In the genomic region with DNA sequence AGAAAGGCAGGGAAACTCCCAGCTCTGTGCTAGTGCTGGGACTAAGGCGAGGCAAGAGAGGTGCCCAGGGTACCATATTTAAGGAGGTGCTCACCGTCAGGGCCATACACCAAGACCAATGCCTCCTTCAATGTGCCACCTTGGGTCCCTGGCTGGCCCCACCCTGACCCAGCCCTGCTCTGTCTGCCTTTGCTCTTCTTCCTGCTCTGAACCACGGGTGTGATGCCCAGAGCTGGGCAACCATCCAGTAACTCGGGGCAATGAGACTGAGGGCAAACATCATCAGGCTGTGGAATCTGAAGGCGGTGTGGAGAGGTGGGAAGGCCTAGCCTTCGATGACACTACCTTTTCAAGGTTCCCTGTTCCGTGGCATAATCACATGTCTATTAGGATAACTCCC, we compare ENCODE assay signal across 16 cellular contexts.
"Had no signal": no experiment of that assay in that cellular context is flagged by ENCODE, and none has a peak within 500 bp of the region (broad histone marks: within the 10 kb centered on the region; RNA-seq: fewer than 3 reads in every experiment).

No MANE protein-coding gene starts in this region.

- H3K9me3 ChIP-seq: body of pancreas, sigmoid colon had no signal

- H3K4me1 ChIP-seq: body of pancreas, foreskin keratinocyte, sigmoid colon had no signal

- H3K27me3 ChIP-seq: body of pancreas had no signal

- H3K4me3 ChIP-seq: body of pancreas, sigmoid colon had no signal

- H3K27ac ChIP-seq: body of pancreas, foreskin keratinocyte, sigmoid colon had no signal

- DNase-seq: activated CD4-positive, alpha-beta T cell treated with anti-CD3 and anti-CD28 coated beads for 1 hour; activated gamma-delta T cell treated with Interleukin-2 at 50 U/mL for 16 hours; activated T-cell treated with anti-CD3 and anti-CD28 coated beads, Interleukin-2, amount 50 U/mL, for 1 hour; anterior cingulate cortex; body of pancreas; effector CD8-positive, alpha-beta T cell; erythroblast; foreskin keratinocyte; kidney glomerular epithelial cell; mesenchymal stem cell; naive thymus-derived CD4-positive, alpha-beta T cell; retina; sigmoid colon; stimulated activated CD4-positive, alpha-beta T cell treated with anti-CD3 and anti-CD28 coated beads, Interleukin-4, amount 100 ng/mL, for 1 hour; stimulated activated naive CD4-positive, alpha-beta T cell treated with Interleukin-2 at 50 U/mL for 16 hours; T-cell had no signal

- H3K36me3 ChIP-seq: sigmoid colon had no signal

- ATAC-seq: body of pancreas; foreskin keratinocyte; naive thymus-derived CD4-positive, alpha-beta T cell; T-cell had no signal
